ENCODE assay signal across 20 cellular contexts in the genomic region with DNA sequence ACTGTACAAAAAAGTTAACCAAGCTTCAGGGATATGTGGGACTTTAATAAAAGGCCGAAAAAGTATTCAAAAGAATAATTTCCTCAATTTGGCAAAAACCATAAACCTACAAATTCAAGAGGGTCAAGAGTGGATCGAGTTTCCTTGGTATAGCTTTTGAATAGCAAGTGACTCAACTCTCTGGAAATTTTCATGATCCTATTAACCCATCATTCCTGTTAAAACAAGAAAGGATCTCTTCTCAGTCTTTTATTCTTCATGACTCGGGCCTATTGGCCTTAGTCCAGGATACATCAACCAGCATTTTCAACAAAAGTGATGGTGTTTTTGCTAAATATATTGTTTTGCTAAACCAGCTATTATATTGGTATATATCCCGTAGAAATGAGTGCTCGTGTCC.
DNase-seq lines count a peak whose midpoint lies in the region; TF ChIP-seq lines count a peak whose summit lies in the region.
"Had no signal": no experiment of that assay in that cellular context is flagged by ENCODE, and none has a peak within 500 bp of the region (broad histone marks: within the 10 kb centered on the region; RNA-seq: fewer than 3 reads in every experiment).

No MANE protein-coding gene starts in this region.

- no peak overlapping the region for H2AFZ ChIP-seq in Karpas-422 (ENCODE audit: low read length)
- H2AFZ ChIP-seq: GM23338 had no signal

- no peaks in the 10 kb centered on the region for H3K27me3 ChIP-seq in Karpas-422 (ENCODE audit: low read length)
- H3K27me3 ChIP-seq: BE2C, SJCRH30 had no signal

- no peak overlapping the region for H3K4me2 ChIP-seq in Karpas-422 (ENCODE audit: low read depth, low read length, poor library complexity, severe bottlenecking)
- H3K4me2 ChIP-seq: GM23338 had no signal

- no peaks in the 10 kb centered on the region for H4K20me1 ChIP-seq in Karpas-422 (ENCODE audit: insufficient read depth, low read depth, low read length)

- H3K4me3 ChIP-seq in Karpas-422 (ENCODE audit: low read length), result no peak overlapping the region
- no peak overlapping the region for H3K4me3 ChIP-seq in epithelial cell of esophagus (ENCODE audit: low read length)
- H3K4me3 ChIP-seq: GM23338, SJCRH30 had no signal

- H3K9me2 ChIP-seq in Karpas-422 (replicated peaks; ENCODE audit: insufficient read depth, low read length), result no peaks in the 10 kb centered on the region

- H3K9me3 ChIP-seq in Karpas-422 (ENCODE audit: low read length), result no peaks in the 10 kb centered on the region
- H3K9me3 ChIP-seq: BE2C, SJCRH30 had no signal

- peaks cover 94% of the 10 kb centered on the region for H3K4me1 ChIP-seq in Karpas-422 (ENCODE audit: low read length)
- H3K4me1 ChIP-seq: BE2C, SJCRH30 had no signal

- H3K27ac ChIP-seq in Karpas-422 (ENCODE audit: low read length), result peak overlapping the region; percentile 93
- H3K27ac ChIP-seq: 22Rv1, SJCRH30 had no signal

- DNase-seq in DMS53 (lab: John Stamatoyannopoulos, UW) (peak; percentile 13), DMS53 treated with DMSO at 0.1 percent for 48 hours (lab: John Stamatoyannopoulos, UW; ENCODE audit: unreplicated experiment) (no peak), Karpas-422 (no peak), epithelial cell of esophagus (ENCODE audit: low read depth) (peak; percentile 46), renal cortical epithelial cell (ENCODE audit: low read depth) (peak; percentile 25), glomerular visceral epithelial cell (ENCODE audit: extremely low spot score) (no peak), cerebellar cortex (ENCODE audit: low spot score) (no peak), RKO (ENCODE audit: low spot score) (no peak)
- DNase-seq: BE2C; CD8-positive, alpha-beta T cell; NCI-H1105; NCI-H1694; NCI-H2107; NCI-H345; NCI-H526; RPMI8226; SJCRH30 had no signal

- peaks cover 86% of the 10 kb centered on the region for H3K79me2 ChIP-seq in Karpas-422 (ENCODE audit: low read length)

- H3K36me3 ChIP-seq in Karpas-422 (ENCODE audit: insufficient read depth, low read length), result peaks cover 13% of the 10 kb centered on the region; the same call in 1 of the 2 replicates
- H3K36me3 ChIP-seq: SJCRH30 had no signal

- H3K9ac ChIP-seq in Karpas-422 (ENCODE audit: low read length), result no peak overlapping the region
- H3K9ac ChIP-seq: KMS-11 had no signal

- no peak for TF ChIP-seq CTCF in epithelial cell of esophagus (IDR thresholded peaks at IDR 0.05; ENCODE audit: insufficient read depth, low read depth, low read length, missing control alignments)

Comparison
In these comparisons a context has a peak if more than half of its experiments do, and no peak if none do; other contexts are left out.
1. DNase-seq: peak in DMS53 (single experiment), epithelial cell of esophagus (single experiment) and renal cortical epithelial cell (single experiment); none in DMS53 treated with DMSO at 0.1 percent for 48 hours (single experiment), Karpas-422 (single experiment), glomerular visceral epithelial cell (single experiment), cerebellar cortex (single experiment) and RKO (single experiment).